23 cellular contexts compared by ENCODE assay signal in the genomic region with DNA sequence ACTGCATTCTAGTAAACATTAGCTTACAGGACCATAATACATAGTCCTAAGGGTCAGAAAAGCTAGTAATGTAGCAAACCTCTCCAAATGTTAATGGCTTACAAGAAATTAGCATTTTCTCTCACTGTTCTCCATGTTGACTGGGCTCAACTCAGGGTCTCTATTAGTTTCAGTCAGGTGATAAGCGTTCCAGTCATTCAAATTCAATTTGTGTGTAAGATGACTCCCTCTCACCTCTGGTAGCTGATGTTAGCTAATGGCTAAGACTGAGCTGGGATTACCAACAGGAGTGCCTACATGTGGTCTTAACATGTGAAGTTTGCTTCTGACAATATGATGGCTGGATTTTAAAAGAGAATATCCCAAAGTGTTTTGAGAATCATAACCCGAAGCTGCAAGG.
"Had no signal": no experiment of that assay in that cellular context is flagged by ENCODE, and none has a peak within 500 bp of the region (broad histone marks: within the 10 kb centered on the region; RNA-seq: fewer than 3 reads in every experiment).

No MANE protein-coding gene starts in this region.

- ATAC-seq: activated T-helper 17 cell treated with anti-CD3 and anti-CD28 coated beads, Interleukin-2, amount 50 U/mL, for 72 hours; K562; PC-3; T-cell had no signal

- DNase-seq: activated CD4-positive, alpha-beta memory T cell treated with anti-CD3 and anti-CD28 coated beads for 36 hours; activated CD4-positive, alpha-beta T cell treated with anti-CD3 and anti-CD28 coated beads, Interleukin-2, amount 10 ng/mL, durations not matched to agents 7 days and 5 days; activated CD4-positive, CD25-positive, alpha-beta regulatory T cell; activated gamma-delta T cell; activated naive CD4-positive, alpha-beta T cell treated with anti-CD3 and anti-CD28 coated beads for 36 hours; activated T-cell treated with anti-CD3 and anti-CD28 coated beads for 4 hours; activated T-cell treated with anti-CD3 and anti-CD28 coated beads, Interleukin-2, amount 50 U/mL, for 48 hours; amygdala; Karpas-422; NCI-H1417; NCI-H1694; NCI-H2029 treated with DMSO at 0.1 percent for 48 hours; NCI-H2171; NCI-H2227 treated with DMSO at 0.1 percent for 48 hours; NCI-H446 treated with DMSO at 0.1 percent for 48 hours; NCI-H524 treated with DMSO at 0.1 percent for 48 hours; PC-3; SHP77 treated with DMSO at 0.1 percent for 48 hours; T-cell; T-helper 2 cell; T1000 had no signal
